Comparison of ENCODE assay signal across 1 cellular context in genomic region chr11:57647960-57648776, GRCh38.
TF ChIP-seq lines count a peak whose summit lies in the region.

No MANE protein-coding gene starts in this region.

TF ChIP-seq in GM12878, 131 proteins besides CTCF, POLR2A, EP300 and RAD21:
- TF ChIP-seq ZBED1 (IDR thresholded peaks at IDR 0.05; ENCODE audit: borderline replicate concordance), result no peak
